6 cellular contexts compared by ENCODE assay signal in the genomic region with DNA sequence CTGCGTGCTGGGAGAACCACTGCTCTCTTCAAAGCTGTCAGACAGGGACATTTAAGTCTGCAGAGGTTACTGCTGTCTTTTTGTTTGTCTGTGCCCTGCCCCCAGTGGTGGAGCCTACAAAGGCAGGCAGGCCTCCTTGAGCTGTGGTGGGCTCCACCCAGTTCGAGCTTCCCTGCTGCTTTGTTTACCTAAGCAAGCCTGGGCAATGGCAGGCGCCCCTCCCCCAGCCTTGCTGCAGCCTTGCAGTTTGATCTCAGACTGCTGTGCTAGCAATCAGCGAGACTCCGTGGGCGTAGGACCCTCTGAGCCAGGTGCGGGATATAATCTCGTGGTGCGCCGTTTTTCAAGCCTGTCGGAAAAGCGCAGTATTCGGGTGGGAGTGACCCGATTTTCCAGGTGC.
DNase-seq lines count a peak whose midpoint lies in the region; TF ChIP-seq lines count a peak whose summit lies in the region.
"Not testable (repeated sequence)": the region's sequence is repeated elsewhere in the genome, so short reads cannot be mapped to it uniquely, and the experiment has no call there.

No MANE protein-coding gene starts in this region.

- not testable (repeated sequence) for H3K4ac ChIP-seq in H9 (ENCODE audit: low read depth, low read length)

- not testable (repeated sequence) for H3K79me2 ChIP-seq in H9 (ENCODE audit: insufficient read depth, low read length); neural progenitor cell (ENCODE audit: low read depth)

- not testable (repeated sequence) for H3T11ph ChIP-seq in H9 (ENCODE audit: low read length)

- H2BK20ac ChIP-seq in H9 (ENCODE audit: low read depth, low read length, poor library complexity, severe bottlenecking) = not testable (repeated sequence)

- intact Hi-C loops in Caco-2 (cut with micrococcal nuclease; ENCODE audit: unreplicated experiment) = not testable (repeated sequence)

- not testable (repeated sequence) for H3K4me2 ChIP-seq in H9 (ENCODE audit: insufficient read depth, insufficient read length, low read length); neural progenitor cell

- DNase-seq in Caco-2 = peak; percentile 34 to 57
- DNase-seq in H9; LNCaP clone FGC (ENCODE audit: low read depth); endodermal cell; neural progenitor cell (ENCODE audit: low spot score): not testable (repeated sequence)
- peak; percentile 19 for DNase-seq in WERI-Rb-1

- H3K27ac Mint-ChIP-seq in Caco-2 (ENCODE audit: unreplicated experiment); H9; endodermal cell; neural progenitor cell: not testable (repeated sequence)

- H3K18ac ChIP-seq in H9 (ENCODE audit: insufficient read length, low read depth, low read length) = not testable (repeated sequence)

- H2BK12ac ChIP-seq in H9 (ENCODE audit: insufficient read length, low read depth, low read length) = not testable (repeated sequence)

- not testable (repeated sequence) for H3K27me3 ChIP-seq in Caco-2 (replicated peaks; ENCODE audit: control insufficient read depth, insufficient read depth, low read length); H9 (ENCODE audit: insufficient read depth, low read length); WERI-Rb-1 (ENCODE audit: insufficient read depth, low read depth, severe bottlenecking); endodermal cell (ENCODE audit: control insufficient read depth, insufficient read depth, low read length, poor library complexity, severe bottlenecking); neural progenitor cell

- not testable (repeated sequence) for H3K14ac ChIP-seq in H9 (ENCODE audit: insufficient read depth, low read length)

- not testable (repeated sequence) for H3K4me3 ChIP-seq in Caco-2 (ENCODE audit: low read depth, low read length); LNCaP clone FGC (ENCODE audit: low read depth, low read length); WERI-Rb-1 (ENCODE audit: low read depth, low read length); endodermal cell (ENCODE audit: low read length); neural progenitor cell

- not testable (repeated sequence) for H3K4me1 Mint-ChIP-seq in Caco-2 (ENCODE audit: low read depth, unreplicated experiment); neural progenitor cell
- H3K4me1 Mint-ChIP-seq in H9 = peaks cover 12 to 22% of the 10 kb centered on the region in 2 experiments
- H3K4me1 Mint-ChIP-seq in endodermal cell = peaks cover 21% of the 10 kb centered on the region

- H2BK120ac ChIP-seq in H9 (ENCODE audit: low read depth, low read length, poor library complexity, severe bottlenecking) = not testable (repeated sequence)

- not testable (repeated sequence) for H3K56ac ChIP-seq in H9 (ENCODE audit: insufficient read length, low read depth, low read length)

- H3F3A ChIP-seq in neural progenitor cell (ENCODE audit: low read depth) = not testable (repeated sequence)

- POLR2A ChIA-PET in Caco-2 (lab: Charles Lee) = not testable (repeated sequence)

- H4K5ac ChIP-seq in H9 (ENCODE audit: insufficient read length, low read depth, low read length) = not testable (repeated sequence)

- H3K27ac ChIP-seq in H9 (ENCODE audit: insufficient read length, low read depth, low read length); WERI-Rb-1; endodermal cell (ENCODE audit: low read depth, low read length); neural progenitor cell: not testable (repeated sequence)

- H3K79me1 ChIP-seq in H9 (ENCODE audit: insufficient read depth, low read depth, low read length, poor library complexity, severe bottlenecking) = not testable (repeated sequence)

- H2AFZ ChIP-seq in H9 (ENCODE audit: low read length); neural progenitor cell (replicated peaks): not testable (repeated sequence)

- not testable (repeated sequence) for TF ChIP-seq CTCF in Caco-2 (IDR thresholded peaks at IDR 0.05; ENCODE audit: insufficient read depth in 1 of 2, low read depth in 1 of 2, low read length in 1 of 2, severe bottlenecking in 1 of 2, unreplicated experiment in 1 of 2); WERI-Rb-1 (IDR thresholded peaks at IDR 0.05; ENCODE audit: low read depth, low read length)
- TF ChIP-seq CTCF in H9 (conservative IDR thresholded peaks at IDR 0.05) (peak; percentile 48), LNCaP clone FGC (IDR thresholded peaks at IDR 0.05; ENCODE audit: control insufficient read depth, extremely low read depth, insufficient read depth) (0 out of 2 replicates have a peak, but pooled peaks have one; percentile 7), endodermal cell (conservative IDR thresholded peaks at IDR 0.05) (peak; percentile 40), neural progenitor cell (IDR thresholded peaks at IDR 0.05) (peak; percentile 23)

- H3K36me3 ChIP-seq in Caco-2 (ENCODE audit: control insufficient read depth, insufficient read depth, low read length); WERI-Rb-1; endodermal cell (ENCODE audit: control insufficient read depth, insufficient read depth, low read length); neural progenitor cell: not testable (repeated sequence)

- H3K9me3 ChIP-seq in Caco-2; H9 (ENCODE audit: control insufficient read depth, low read depth, low read length); WERI-Rb-1 (ENCODE audit: severe bottlenecking); neural progenitor cell (ENCODE audit: low read depth): not testable (repeated sequence)
- H3K9me3 ChIP-seq in endodermal cell (ENCODE audit: control insufficient read depth, low read length) = peaks cover 17% of the 10 kb centered on the region

- not testable (repeated sequence) for BruUV-seq in Caco-2 (replicated peaks; lab: Mats Ljungman, UMichigan)

- H3K36me3 Mint-ChIP-seq in Caco-2 (ENCODE audit: insufficient read depth, unreplicated experiment); neural progenitor cell: not testable (repeated sequence)
- H3K36me3 Mint-ChIP-seq in H9 (ENCODE audit: insufficient read depth in 1 of 3, low read depth in 3 of 3) = peaks cover 8 to 24% (median 9%) of the 10 kb centered on the region in 3 experiments
- peaks cover 10% of the 10 kb centered on the region for H3K36me3 Mint-ChIP-seq in endodermal cell (ENCODE audit: low read depth)

- not testable (repeated sequence) for H2AK5ac ChIP-seq in H9 (ENCODE audit: insufficient read length, low read length)

- H4K20me1 ChIP-seq in H9 (ENCODE audit: control insufficient read depth, insufficient read depth, insufficient read length); neural progenitor cell (ENCODE audit: low read depth): not testable (repeated sequence)

- H2BK5ac ChIP-seq in H9 (ENCODE audit: insufficient read length, low read length) = not testable (repeated sequence)

- CTCF ChIA-PET in Caco-2 (lab: Charles Lee) = not testable (repeated sequence)

- H3K23ac ChIP-seq in H9 (ENCODE audit: insufficient read length, low read depth, low read length) = not testable (repeated sequence)

- H3K9me3 Mint-ChIP-seq in Caco-2 (ENCODE audit: unreplicated experiment) = not testable (repeated sequence)
- H3K9me3 Mint-ChIP-seq in H9 (peaks cover 15 to 30% of the 10 kb centered on the region in 2 experiments), endodermal cell (peaks cover 38% of the 10 kb centered on the region), neural progenitor cell (peaks cover 21% of the 10 kb centered on the region)

- not testable (repeated sequence) for H4K91ac ChIP-seq in H9 (ENCODE audit: insufficient read length, low read depth, low read length)

- not testable (repeated sequence) for H3K23me2 ChIP-seq in H9 (ENCODE audit: insufficient read length, low read depth, low read length, poor library complexity, severe bottlenecking)

- WGBS in H9 (ENCODE audit: extremely low coverage, insufficient read length, low lambda C conversion rate) = no CpG with 5 or more reads among the region's 14 CpGs
- 83 to 95% methylated on average over 7 to 13 of the region's 14 CpGs for WGBS in endodermal cell (ENCODE audit: insufficient coverage in 1 of 2, insufficient read length in 1 of 2), 2 experiments

- H3K4me3 Mint-ChIP-seq in Caco-2 (ENCODE audit: unreplicated experiment) = peak overlapping the region; percentile 58
- H3K4me3 Mint-ChIP-seq in H9, endodermal cell, neural progenitor cell: not testable (repeated sequence)

- not testable (repeated sequence) for H3K9ac ChIP-seq in H9 (ENCODE audit: extremely low read depth, insufficient read length, low read length); endodermal cell (ENCODE audit: extremely low read depth, low read length, poor library complexity, severe bottlenecking); neural progenitor cell

- H4K8ac ChIP-seq in H9 (replicated peaks; ENCODE audit: insufficient read length, low read depth, low read length) = not testable (repeated sequence)

- H3K27me3 Mint-ChIP-seq in Caco-2 (ENCODE audit: insufficient read depth, unreplicated experiment); H9 (ENCODE audit: low read depth); endodermal cell (ENCODE audit: insufficient read depth); neural progenitor cell (ENCODE audit: insufficient read depth, low read depth): not testable (repeated sequence)

- H2BK15ac ChIP-seq in H9 (ENCODE audit: low read depth, low read length) = not testable (repeated sequence)

- H3K4me1 ChIP-seq in Caco-2; H9 (ENCODE audit: insufficient read depth, low read length); endodermal cell (ENCODE audit: control insufficient read depth, insufficient read depth, low read length); neural progenitor cell: not testable (repeated sequence)
